ENCODE assay signal across 1 cellular context in the genomic region with DNA sequence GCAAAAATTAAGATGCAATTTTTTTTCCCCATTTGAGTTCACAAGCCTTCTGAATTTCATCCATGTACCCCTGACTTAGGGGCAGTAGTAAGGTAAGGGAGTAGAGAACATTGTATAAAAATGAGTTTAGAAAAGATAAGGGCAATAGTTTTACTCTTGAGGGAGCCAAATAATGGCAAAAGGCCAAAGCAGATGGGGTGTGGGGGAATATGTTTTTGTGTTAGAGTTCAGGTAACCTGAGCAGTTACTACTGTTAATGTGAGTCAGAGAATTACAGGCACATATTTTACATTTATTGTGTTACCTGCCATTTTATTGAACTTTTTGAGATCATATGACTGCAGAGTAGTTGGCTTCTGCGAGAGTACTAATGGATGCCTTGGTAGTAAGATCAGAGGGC.
TF ChIP-seq lines count a peak whose summit lies in the region.

No MANE protein-coding gene starts in this region.

TF ChIP-seq in HCT116, 20 proteins besides CTCF, POLR2A, EP300 and RAD21 (continued from another document):
- TF ChIP-seq, protein P1, sequence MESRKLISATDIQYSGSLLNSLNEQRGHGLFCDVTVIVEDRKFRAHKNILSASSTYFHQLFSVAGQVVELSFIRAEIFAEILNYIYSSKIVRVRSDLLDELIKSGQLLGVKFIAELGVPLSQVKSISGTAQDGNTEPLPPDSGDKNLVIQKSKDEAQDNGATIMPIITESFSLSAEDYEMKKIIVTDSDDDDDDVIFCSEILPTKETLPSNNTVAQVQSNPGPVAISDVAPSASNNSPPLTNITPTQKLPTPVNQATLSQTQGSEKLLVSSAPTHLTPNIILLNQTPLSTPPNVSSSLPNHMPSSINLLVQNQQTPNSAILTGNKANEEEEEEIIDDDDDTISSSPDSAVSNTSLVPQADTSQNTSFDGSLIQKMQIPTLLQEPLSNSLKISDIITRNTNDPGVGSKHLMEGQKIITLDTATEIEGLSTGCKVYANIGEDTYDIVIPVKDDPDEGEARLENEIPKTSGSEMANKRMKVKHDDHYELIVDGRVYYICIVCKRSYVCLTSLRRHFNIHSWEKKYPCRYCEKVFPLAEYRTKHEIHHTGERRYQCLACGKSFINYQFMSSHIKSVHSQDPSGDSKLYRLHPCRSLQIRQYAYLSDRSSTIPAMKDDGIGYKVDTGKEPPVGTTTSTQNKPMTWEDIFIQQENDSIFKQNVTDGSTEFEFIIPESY (IDR thresholded peaks at IDR 0.05; ENCODE audit: extremely low read depth, insufficient replicate concordance, low read length) = no peak
- no peak for TF ChIP-seq EGR1 (IDR thresholded peaks at IDR 0.05; ENCODE audit: low read depth)
TF ChIP-seq in HCT116: peak in this region for 0.
